In the genomic region with DNA sequence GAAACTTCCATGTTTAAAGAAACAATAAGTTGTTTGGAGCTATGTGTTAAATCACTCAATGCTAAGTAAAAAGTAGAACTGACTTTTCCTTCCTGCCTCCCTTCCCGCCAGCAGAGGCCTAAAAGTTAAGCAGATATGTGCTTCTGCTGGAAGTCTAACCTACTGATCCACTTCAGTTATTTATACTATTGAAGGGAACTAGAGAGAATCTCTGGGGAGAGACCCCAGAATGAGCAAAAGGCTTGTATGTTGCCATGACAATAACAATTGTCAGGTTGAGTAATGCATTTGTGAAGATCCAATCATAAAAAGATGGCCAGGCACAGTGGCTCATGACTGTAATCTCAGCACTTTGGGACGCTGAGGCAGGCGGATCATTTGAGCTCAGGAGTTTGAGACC, we compare ENCODE assay signal across 2 cellular contexts.
A peak's percentile ranks its signal among the peaks of the same experiment; 100 is the strongest.
TF ChIP-seq lines count a peak whose summit lies in the region.

No MANE protein-coding gene starts in this region.

TF ChIP-seq in HepG2, 621 proteins besides CTCF, POLR2A, EP300 and RAD21:
- TF ChIP-seq, protein P1, sequence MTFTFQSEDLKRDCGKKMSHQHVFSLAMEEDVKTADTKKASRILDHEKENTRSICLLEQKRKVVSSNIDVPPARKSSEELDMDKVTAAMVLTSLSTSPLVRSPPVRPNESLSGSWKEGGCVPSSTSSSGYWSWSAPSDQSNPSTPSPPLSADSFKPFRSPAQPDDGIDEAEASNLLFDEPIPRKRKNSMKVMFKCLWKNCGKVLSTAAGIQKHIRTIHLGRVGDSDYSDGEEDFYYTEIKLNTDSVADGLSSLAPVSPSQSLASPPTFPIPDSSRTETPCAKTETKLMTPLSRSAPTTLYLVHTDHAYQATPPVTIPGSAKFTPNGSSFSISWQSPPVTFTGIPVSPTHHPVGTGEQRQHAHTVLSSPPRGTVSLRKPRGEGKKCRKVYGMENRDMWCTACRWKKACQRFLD (CRISPR knock-in tag; IDR thresholded peaks at IDR 0.05; ENCODE audit: borderline replicate concordance): no peak
- TF ChIP-seq ZNF253 (CRISPR knock-in tag; IDR thresholded peaks at IDR 0.05; ENCODE audit: borderline replicate concordance) (no peak), ELF4 (CRISPR knock-in tag; IDR thresholded peaks at IDR 0.05; ENCODE audit: borderline replicate concordance) (no peak), FLYWCH1 (CRISPR knock-in tag; IDR thresholded peaks at IDR 0.05) (no peak), ZMAT3 (CRISPR knock-in tag; conservative IDR thresholded peaks at IDR 0.05) (no peak), RFX1 (IDR thresholded peaks at IDR 0.05) (peak; percentile 14; the same call in 1 of the 2 replicates), ZNF816 (CRISPR knock-in tag; IDR thresholded peaks at IDR 0.05; ENCODE audit: borderline replicate concordance) (no peak), NAIF1 (CRISPR knock-in tag; IDR thresholded peaks at IDR 0.05; ENCODE audit: borderline replicate concordance) (no peak), CREM (IDR thresholded peaks at IDR 0.05) (peak; percentile 18; the same call in 1 of the 2 replicates), CREM (CRISPR knock-in tag; IDR thresholded peaks at IDR 0.05) (no peak)
- TF ChIP-seq, protein P2, sequence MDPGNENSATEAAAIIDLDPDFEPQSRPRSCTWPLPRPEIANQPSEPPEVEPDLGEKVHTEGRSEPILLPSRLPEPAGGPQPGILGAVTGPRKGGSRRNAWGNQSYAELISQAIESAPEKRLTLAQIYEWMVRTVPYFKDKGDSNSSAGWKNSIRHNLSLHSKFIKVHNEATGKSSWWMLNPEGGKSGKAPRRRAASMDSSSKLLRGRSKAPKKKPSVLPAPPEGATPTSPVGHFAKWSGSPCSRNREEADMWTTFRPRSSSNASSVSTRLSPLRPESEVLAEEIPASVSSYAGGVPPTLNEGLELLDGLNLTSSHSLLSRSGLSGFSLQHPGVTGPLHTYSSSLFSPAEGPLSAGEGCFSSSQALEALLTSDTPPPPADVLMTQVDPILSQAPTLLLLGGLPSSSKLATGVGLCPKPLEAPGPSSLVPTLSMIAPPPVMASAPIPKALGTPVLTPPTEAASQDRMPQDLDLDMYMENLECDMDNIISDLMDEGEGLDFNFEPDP (CRISPR knock-in tag; conservative IDR thresholded peaks at IDR 0.05): no peak

TF ChIP-seq in GM12878, 131 proteins besides CTCF, POLR2A, EP300 and RAD21:
- TF ChIP-seq, protein P3, sequence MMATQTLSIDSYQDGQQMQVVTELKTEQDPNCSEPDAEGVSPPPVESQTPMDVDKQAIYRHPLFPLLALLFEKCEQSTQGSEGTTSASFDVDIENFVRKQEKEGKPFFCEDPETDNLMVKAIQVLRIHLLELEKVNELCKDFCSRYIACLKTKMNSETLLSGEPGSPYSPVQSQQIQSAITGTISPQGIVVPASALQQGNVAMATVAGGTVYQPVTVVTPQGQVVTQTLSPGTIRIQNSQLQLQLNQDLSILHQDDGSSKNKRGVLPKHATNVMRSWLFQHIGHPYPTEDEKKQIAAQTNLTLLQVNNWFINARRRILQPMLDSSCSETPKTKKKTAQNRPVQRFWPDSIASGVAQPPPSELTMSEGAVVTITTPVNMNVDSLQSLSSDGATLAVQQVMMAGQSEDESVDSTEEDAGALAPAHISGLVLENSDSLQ (IDR thresholded peaks at IDR 0.05): peak; percentile 21; the same call in 1 of the 2 replicates
- no peak for TF ChIP-seq IKZF1 (conservative IDR thresholded peaks at IDR 0.05)
TF ChIP-seq in GM12878: peak in this region for 1.
